ENCODE assay signal across 10 cellular contexts in genomic region chr7:43059067-43059600, GRCh38. TPM values are rescaled to one million over a fixed set of nuclear protein-coding genes. Genes with fewer than 3 reads are reported as not detected.
DNase-seq lines count a peak whose midpoint lies in the region; ATAC-seq and TF ChIP-seq lines count a peak whose summit lies in the region.
"Not testable (repeated sequence)": the region's sequence is repeated elsewhere in the genome, so short reads cannot be mapped to it uniquely, and the experiment has no call there.
"Had no signal": no experiment of that assay in that cellular context is flagged by ENCODE, and none has a peak within 500 bp of the region (broad histone marks: within the 10 kb centered on the region; RNA-seq: fewer than 3 reads in every experiment).

No MANE protein-coding gene starts in this region.

- not testable (repeated sequence) for H3K9me3 ChIP-seq in H9 (ENCODE audit: control insufficient read depth, low read depth, low read length)
- peaks cover 18% of the 10 kb centered on the region for H3K9me3 ChIP-seq in NT2/D1 (ENCODE audit: insufficient read depth, low read length)

- not testable (repeated sequence) for H3K36me3 Mint-ChIP-seq in H9 (ENCODE audit: insufficient read depth in 1 of 3, low read depth in 3 of 3); activated T-cell treated with anti-CD3 and anti-CD28 coated beads, Interleukin-2, amount 50 U/mL, for 4 hours (ENCODE audit: insufficient read depth); chondrocyte (ENCODE audit: low read depth); glutamatergic neuron (ENCODE audit: unreplicated experiment); neural crest cell (ENCODE audit: low read depth); stimulated activated naive CD8-positive, alpha-beta T cell treated with anti-CD3 and anti-CD28 coated beads, Interleukin-15, Interleukin-2, amounts not matched to agents 100 ng/mL and 50 ng/mL, for 24 hours (ENCODE audit: low read depth)

- not testable (repeated sequence) for H3K79me2 ChIP-seq in H9 (ENCODE audit: insufficient read depth, low read length)

- H3T11ph ChIP-seq in H9 (ENCODE audit: low read length) = not testable (repeated sequence)

- ATAC-seq in activated T-cell treated with anti-CD3 and anti-CD28 coated beads, Interleukin-2, amount 50 U/mL, for 4 hours = not testable (repeated sequence)

- H3K4me3 Mint-ChIP-seq in H9 (peak overlapping the region; percentile 59; a peak in 4 of 5 replicates), chondrocyte (ENCODE audit: unreplicated experiment) (peak overlapping the region; percentile 68), glutamatergic neuron (ENCODE audit: unreplicated experiment) (peak overlapping the region; percentile 61), neural crest cell (peak overlapping the region; percentile 83)
- H3K4me3 Mint-ChIP-seq in activated T-cell treated with anti-CD3 and anti-CD28 coated beads, Interleukin-2, amount 50 U/mL, for 4 hours = peak overlapping the region; percentile 80
- peak overlapping the region; percentile 72 for H3K4me3 Mint-ChIP-seq in stimulated activated naive CD8-positive, alpha-beta T cell treated with anti-CD3 and anti-CD28 coated beads, Interleukin-15, Interleukin-2, amounts not matched to agents 100 ng/mL and 50 ng/mL, for 24 hours

- not testable (repeated sequence) for H2BK5ac ChIP-seq in H9 (ENCODE audit: insufficient read length, low read length)

- not testable (repeated sequence) for H2BK15ac ChIP-seq in H9 (ENCODE audit: low read depth, low read length)

- H3K4me2 ChIP-seq in H9 (ENCODE audit: insufficient read depth, insufficient read length, low read length) = not testable (repeated sequence)

- TF ChIP-seq CTCF in H9 (conservative IDR thresholded peaks at IDR 0.05); chondrocyte (IDR thresholded peaks at IDR 0.05); glutamatergic neuron (IDR thresholded peaks at IDR 0.05; ENCODE audit: partially characterized antibody, unreplicated experiment); neural crest cell (conservative IDR thresholded peaks at IDR 0.05): not testable (repeated sequence)

- not testable (repeated sequence) for H3K36me3 ChIP-seq in NT2/D1 (ENCODE audit: insufficient read depth, insufficient read length, low read length)

- H3K27ac Mint-ChIP-seq in H9 (peak overlapping the region; percentile 95 to 97 (median 96)), neural crest cell (ENCODE audit: unreplicated experiment) (peak overlapping the region; percentile 95)
- H3K27ac Mint-ChIP-seq in chondrocyte (ENCODE audit: unreplicated experiment); glutamatergic neuron (ENCODE audit: unreplicated experiment); stimulated activated naive CD8-positive, alpha-beta T cell treated with anti-CD3 and anti-CD28 coated beads, Interleukin-15, Interleukin-2, amounts not matched to agents 100 ng/mL and 50 ng/mL, for 24 hours: not testable (repeated sequence)

- not testable (repeated sequence) for H2BK120ac ChIP-seq in H9 (ENCODE audit: low read depth, low read length, poor library complexity, severe bottlenecking)

- not testable (repeated sequence) for H3K18ac ChIP-seq in H9 (ENCODE audit: insufficient read length, low read depth, low read length)

- not testable (repeated sequence) for H2BK12ac ChIP-seq in H9 (ENCODE audit: insufficient read length, low read depth, low read length)

- not testable (repeated sequence) for H4K8ac ChIP-seq in H9 (replicated peaks; ENCODE audit: insufficient read length, low read depth, low read length)

- peak overlapping the region; percentile 36; the same call in 1 of the 2 replicates for H3K14ac ChIP-seq in H9 (ENCODE audit: insufficient read depth, low read length)

- H2BK20ac ChIP-seq in H9 (ENCODE audit: low read depth, low read length, poor library complexity, severe bottlenecking) = not testable (repeated sequence)

- not testable (repeated sequence) for H2AFZ ChIP-seq in H9 (ENCODE audit: low read length)

- H3K23me2 ChIP-seq in H9 (ENCODE audit: insufficient read length, low read depth, low read length, poor library complexity, severe bottlenecking) = not testable (repeated sequence)

- not testable (repeated sequence) for H3K4ac ChIP-seq in H9 (ENCODE audit: low read depth, low read length)

- not testable (repeated sequence) for H4K5ac ChIP-seq in H9 (ENCODE audit: insufficient read length, low read depth, low read length)

- H4K20me1 ChIP-seq in H9 (ENCODE audit: control insufficient read depth, insufficient read depth, insufficient read length) = not testable (repeated sequence)

- not testable (repeated sequence) for H3K9me3 Mint-ChIP-seq in H9; activated T-cell treated with anti-CD3 and anti-CD28 coated beads, Interleukin-2, amount 50 U/mL, for 4 hours; chondrocyte (ENCODE audit: low read depth); glutamatergic neuron (ENCODE audit: unreplicated experiment); neural crest cell; stimulated activated naive CD8-positive, alpha-beta T cell treated with anti-CD3 and anti-CD28 coated beads, Interleukin-15, Interleukin-2, amounts not matched to agents 100 ng/mL and 50 ng/mL, for 24 hours

- no CpG with 5 or more reads among the region's 33 CpGs for WGBS in H9 (ENCODE audit: extremely low coverage, insufficient read length, low lambda C conversion rate)

- H2AK5ac ChIP-seq in H9 (ENCODE audit: insufficient read length, low read length) = not testable (repeated sequence)

- not testable (repeated sequence) for H3K27me3 Mint-ChIP-seq in H9 (ENCODE audit: low read depth); chondrocyte (ENCODE audit: low read depth); glutamatergic neuron (ENCODE audit: unreplicated experiment); neural crest cell (ENCODE audit: low read depth); stimulated activated naive CD8-positive, alpha-beta T cell treated with anti-CD3 and anti-CD28 coated beads, Interleukin-15, Interleukin-2, amounts not matched to agents 100 ng/mL and 50 ng/mL, for 24 hours
- peaks cover 18% of the 10 kb centered on the region for H3K27me3 Mint-ChIP-seq in activated T-cell treated with anti-CD3 and anti-CD28 coated beads, Interleukin-2, amount 50 U/mL, for 4 hours (ENCODE audit: low read depth)

- not testable (repeated sequence) for H3K79me1 ChIP-seq in H9 (ENCODE audit: insufficient read depth, low read depth, low read length, poor library complexity, severe bottlenecking)

- not testable (repeated sequence) for H3K9ac ChIP-seq in H9 (ENCODE audit: extremely low read depth, insufficient read length, low read length)
- peak overlapping the region; percentile 32 for H3K9ac ChIP-seq in NT2/D1 (ENCODE audit: insufficient read length, low read depth)

- not testable (repeated sequence) for H4K91ac ChIP-seq in H9 (ENCODE audit: insufficient read length, low read depth, low read length)

- H3K4me1 ChIP-seq in H9 (ENCODE audit: insufficient read depth, low read length) = peaks cover 10% of the 10 kb centered on the region; the same call in 1 of the 2 replicates
- not testable (repeated sequence) for H3K4me1 ChIP-seq in NT2/D1 (ENCODE audit: insufficient read depth, insufficient read length)

- H3K23ac ChIP-seq in H9 (ENCODE audit: insufficient read length, low read depth, low read length) = not testable (repeated sequence)

- H3K27ac ChIP-seq in H9 (ENCODE audit: insufficient read length, low read depth, low read length) = not testable (repeated sequence)

- H3K4me3 ChIP-seq in NT2/D1 (ENCODE audit: insufficient read length, low read depth) = peak overlapping the region; percentile 27

- H3K27me3 ChIP-seq in H9 (ENCODE audit: insufficient read depth, low read length); NT2/D1 (ENCODE audit: insufficient read depth, insufficient read length): not testable (repeated sequence)

- not testable (repeated sequence) for DNase-seq in H9; NT2/D1 (ENCODE audit: low read depth, low spot score); activated T-cell treated with anti-CD3 and anti-CD28 coated beads, Interleukin-2, amount 50 U/mL, for 4 hours; chondrocyte (ENCODE audit: low spot score); glutamatergic neuron; neural crest cell (ENCODE audit: low read depth, low spot score)

- peaks cover 18 to 26% of the 10 kb centered on the region in 2 experiments for H3K4me1 Mint-ChIP-seq in H9
- not testable (repeated sequence) for H3K4me1 Mint-ChIP-seq in activated T-cell treated with anti-CD3 and anti-CD28 coated beads, Interleukin-2, amount 50 U/mL, for 4 hours (ENCODE audit: low read depth); chondrocyte (ENCODE audit: low read depth); glutamatergic neuron (ENCODE audit: low read depth, unreplicated experiment); neural crest cell; stimulated activated naive CD8-positive, alpha-beta T cell treated with anti-CD3 and anti-CD28 coated beads, Interleukin-15, Interleukin-2, amounts not matched to agents 100 ng/mL and 50 ng/mL, for 24 hours (ENCODE audit: low read depth)

- not testable (repeated sequence) for H3K56ac ChIP-seq in H9 (ENCODE audit: insufficient read length, low read depth, low read length)

RNA-seq across cellular contexts. Expression of gene HECW1, which starts 53.3 kb away (rescaled TPM):
- total RNA-seq in H9 (2021) (4.5 and 5.0 TPM in 2 replicates), chondrocyte (0.65 to 1.9 TPM (median 1.5 TPM) in 3 replicates), glutamatergic neuron (ENCODE audit: unreplicated experiment) (68.7 TPM), neural crest cell (2.8 and 3.6 TPM in 2 replicates)
- not detected for total RNA-seq in activated T-cell treated with anti-CD3 and anti-CD28 coated beads, Interleukin-2, amount 50 U/mL, for 4 hours
- total RNA-seq: LHCN-M2, MCF 10A, SK-MEL-5 had no signal

Comparison
In these comparisons a context has a peak if more than half of its experiments do, and no peak if none do; other contexts are left out.
1. RNA of gene HECW1, which starts 53.3 kb away (total RNA-seq): 68.7 TPM in glutamatergic neuron (single experiment); 4.5 to 5.0 TPM in H9, 2.8 to 3.6 TPM in neural crest cell, 0.65 to 1.9 TPM in chondrocyte and not detected in activated T-cell treated with anti-CD3 and anti-CD28 coated beads, Interleukin-2, amount 50 U/mL, for 4 hours; every median in the first group is over 10 times any median in the second.
2. Peak in every context shown above with its lines, with median percentiles within 50 percentile points of each other: H3K4me3 Mint-ChIP-seq.